In genomic region chr11:65778431-65778900, GRCh38 we compare ENCODE assay signal across 17 cellular contexts. TPM values are rescaled to one million over a fixed set of nuclear protein-coding genes. Genes with fewer than 3 reads are reported as not detected.
DNase-seq lines count a peak whose midpoint lies in the region; ATAC-seq, FAIRE-seq and TF ChIP-seq lines count a peak whose summit lies in the region.
"Had no signal": no experiment of that assay in that cellular context is flagged by ENCODE, and none has a peak within 500 bp of the region (broad histone marks: within the 10 kb centered on the region; RNA-seq: fewer than 3 reads in every experiment).

No MANE protein-coding gene starts in this region.

- H3K27ac ChIP-seq in HCT116 (ENCODE audit: low read depth, low read length) (peak overlapping the region; percentile 98; the same call in 1 of the 2 replicates), K562 (ENCODE audit: extremely low read depth, low read depth, low read length) (no peak overlapping the region)
- H3K27ac ChIP-seq: brain microvascular endothelial cell, KMS-11 had no signal

- CTCF ChIA-PET in HCT116 (lab: Charles Lee) (interaction anchor here (2.2 to 3.3 kb wide), 6 partner anchors 8 to 66 kb away, joined by 6 to 73 read pairs (median 30); partner anchors contain the start of genes KAT5 and RNASEH2C), K562 (lab: Yijun Ruan, JAX; ENCODE audit: low intra/inter-chr PET ratio) (interaction anchor here (2.6 kb wide), 1 partner anchor 39 kb away, joined by 31 read pairs; no protein-coding TSS in a partner anchor)

- no peak for TF ChIP-seq CTCF in CD14-positive monocyte (IDR thresholded peaks at IDR 0.05)
- TF ChIP-seq CTCF in HCT116 (IDR thresholded peaks at IDR 0.05 in 2 of 3, conservative IDR thresholded peaks at IDR 0.05 in 1 of 3; ENCODE audit: borderline replicate concordance in 1 of 3, insufficient read depth in 1 of 3, low read depth in 2 of 3, low read length in 2 of 3), result no peak
- TF ChIP-seq CTCF in K562 (IDR thresholded peaks at IDR 0.05 in 2 of 3, conservative IDR thresholded peaks at IDR 0.05 in 1 of 3; ENCODE audit: insufficient read depth in 2 of 3, low read depth in 1 of 3, low read length in 3 of 3), result no peak
- TF ChIP-seq CTCF in osteocyte (IDR thresholded peaks at IDR 0.05), result no peak
- TF ChIP-seq CTCF in GM20000 (IDR thresholded peaks at IDR 0.05; ENCODE audit: extremely low read depth, missing control alignments), result no peak

- no TSS peak for BruUV-seq in HCT116 (replicated peaks; lab: Mats Ljungman, UMichigan)
- BruUV-seq in K562 (replicated peaks; lab: Mats Ljungman, UMichigan), result no TSS peak

- TF ChIP-seq EP300 in K562 (IDR thresholded peaks at IDR 0.05; ENCODE audit: low read length), result no peak

- H3K79me2 ChIP-seq in HCT116 (ENCODE audit: insufficient read depth, low read length) (peaks cover 42% of the 10 kb centered on the region), K562 (ENCODE audit: control insufficient read depth, insufficient read depth, low read length) (peaks cover 22% of the 10 kb centered on the region)

- no peak for FAIRE-seq in K562 (lab: Jason Lieb, UNC)
- FAIRE-seq: keratinocyte, pancreas, TTC549 had no signal

- H3K4me1 ChIP-seq in HCT116 (ENCODE audit: control insufficient read depth in 1 of 2, insufficient read depth in 2 of 2, low read length in 2 of 2), result peaks cover 9 to 30% of the 10 kb centered on the region in 2 experiments; a peak in 3 of 4 replicates
- peaks cover 7 to 44% of the 10 kb centered on the region in 2 experiments; a peak in 4 of 5 replicates for H3K4me1 ChIP-seq in K562 (replicated peaks in 1 of 2; ENCODE audit: control insufficient read depth in 2 of 2, insufficient read depth in 2 of 2, low read length in 2 of 2)

- in situ Hi-C loops in K562 (cut with MboI), result no loop called here

- H3K4me3 Mint-ChIP-seq in CD14-positive monocyte (peak overlapping the region; percentile 68 to 89), osteocyte (ENCODE audit: unreplicated experiment) (no peak overlapping the region)

- RAD21 ChIA-PET in HCT116 (lab: Charles Lee; ENCODE audit: low non-redundant PET in 1 of 2, low total read pairs in 2 of 2, uncharacterized antibody in 2 of 2, unreplicated experiment in 2 of 2), result interaction anchor here in 1 of 2 experiments (0.6 kb wide), 1 partner anchor 67 kb away, joined by 6 read pairs; no protein-coding TSS in a partner anchor

- no peaks in the 10 kb centered on the region for H3K9me2 ChIP-seq in HCT116 (ENCODE audit: insufficient read depth)

- DNase-seq in CD14-positive monocyte (ENCODE audit: low spot score) (no peak), HCT116 (ENCODE audit: low read depth, low spot score) (no peak), K562 (ENCODE audit: extremely low read depth in 1 of 4, low spot score in 3 of 4) (no peak), osteocyte (ENCODE audit: extremely low spot score, unreplicated experiment) (peak; percentile 80), NOMO-1 treated with dmso at 0.1 percent for 144 hours (lab: John Stamatoyannopoulos, UW; ENCODE audit: unreplicated experiment) (no peak), GM20000 (ENCODE audit: low spot score) (no peak), UCSD-AML1 (lab: John Stamatoyannopoulos, UW; ENCODE audit: unreplicated experiment) (no peak)
- DNase-seq: brain microvascular endothelial cell, DMS153, NCI-H146, NCI-H446 had no signal

- no peak overlapping the region for H3K9ac ChIP-seq in HCT116 (ENCODE audit: low read length)
- H3K9ac ChIP-seq in K562 (ENCODE audit: insufficient read depth in 1 of 2, low read depth in 2 of 2, low read length in 2 of 2), result peak overlapping the region in 1 of 2 experiments; percentile 40; a peak in 2 of 4 replicates
- H3K9ac ChIP-seq: KMS-11 had no signal

- peaks cover 13% of the 10 kb centered on the region for H3K9me1 ChIP-seq in K562 (ENCODE audit: control insufficient read depth, insufficient read depth, low read length)

- H3K9me3 ChIP-seq in HCT116 (ENCODE audit: control insufficient read depth in 1 of 2, insufficient read depth in 1 of 2, low read depth in 1 of 2, low read length in 2 of 2) (no peaks in the 10 kb centered on the region), K562 (replicated peaks; ENCODE audit: control insufficient read depth, insufficient read depth, low read depth, low read length) (no peaks in the 10 kb centered on the region)
- H3K9me3 ChIP-seq: pancreas had no signal

- H3K9me3 Mint-ChIP-seq in CD14-positive monocyte, result no peaks in the 10 kb centered on the region
- H3K9me3 Mint-ChIP-seq in osteocyte (ENCODE audit: unreplicated experiment), result no peaks in the 10 kb centered on the region
- H3K9me3 Mint-ChIP-seq: activated naive CD4-positive, alpha-beta T cell treated with anti-CD3 and anti-CD28 coated beads, Interleukin-2, amount 50 U/mL, for 24 hours had no signal

- H3K36me3 ChIP-seq in HCT116 (ENCODE audit: control insufficient read depth in 1 of 2, insufficient read depth in 2 of 2, low read length in 2 of 2) (peaks cover 14 to 30% of the 10 kb centered on the region in 2 experiments; a peak in 3 of 4 replicates), K562 (ENCODE audit: control insufficient read depth, insufficient read depth, low read length) (peaks cover 36% of the 10 kb centered on the region; the same call in 2 of the 3 replicates)

- H3K36me3 Mint-ChIP-seq in CD14-positive monocyte (peaks cover 27 to 37% of the 10 kb centered on the region in 2 donors), osteocyte (ENCODE audit: unreplicated experiment) (peaks cover 9% of the 10 kb centered on the region)
- H3K36me3 Mint-ChIP-seq: activated naive CD4-positive, alpha-beta T cell treated with anti-CD3 and anti-CD28 coated beads, Interleukin-2, amount 50 U/mL, for 24 hours had no signal

- H3K4me3 ChIP-seq in HCT116 (replicated peaks in 1 of 2; ENCODE audit: low read depth in 1 of 2, low read length in 2 of 2) (no peak overlapping the region), K562 (no peak overlapping the region)

- WGBS in K562 (ENCODE audit: insufficient coverage, low coverage, missing lambda C conversion rate), result 97% methylated on average over 13 of the region's 20 CpGs

- H2AFZ ChIP-seq in HCT116 (ENCODE audit: low read depth, low read length, poor library complexity, severe bottlenecking), result no peak overlapping the region
- no peak overlapping the region for H2AFZ ChIP-seq in K562 (ENCODE audit: low read depth, low read length)

- H3K4me1 Mint-ChIP-seq in CD14-positive monocyte (peaks cover 57% of the 10 kb centered on the region), osteocyte (ENCODE audit: unreplicated experiment) (peaks cover 11% of the 10 kb centered on the region)

- H3K27me3 Mint-ChIP-seq in CD14-positive monocyte (ENCODE audit: low read depth in 3 of 3) (peaks cover 3 to 18% (median 9%) of the 10 kb centered on the region in 3 donors), osteocyte (ENCODE audit: unreplicated experiment) (no peaks in the 10 kb centered on the region)
- H3K27me3 Mint-ChIP-seq: activated naive CD4-positive, alpha-beta T cell treated with anti-CD3 and anti-CD28 coated beads, Interleukin-2, amount 50 U/mL, for 24 hours had no signal

- H4K20me1 ChIP-seq in HCT116 (ENCODE audit: insufficient read depth) (peaks cover 8% of the 10 kb centered on the region; the same call in 1 of the 2 replicates), K562 (replicated peaks; ENCODE audit: control insufficient read depth, insufficient read depth, low read length) (peaks cover 8% of the 10 kb centered on the region; the same call in 1 of the 2 replicates)

- intact Hi-C loops in CD14-positive monocyte (cut with micrococcal nuclease) (no loop called here), HCT116 (cut with micrococcal nuclease) (no loop called here), K562 (cut with micrococcal nuclease) (no loop called here)

- H3K27ac Mint-ChIP-seq in CD14-positive monocyte, result peak overlapping the region; percentile 60 to 100 (median 100)
- no peak overlapping the region for H3K27ac Mint-ChIP-seq in osteocyte (ENCODE audit: unreplicated experiment)
- H3K27ac Mint-ChIP-seq: activated naive CD4-positive, alpha-beta T cell treated with anti-CD3 and anti-CD28 coated beads, Interleukin-2, amount 50 U/mL, for 24 hours had no signal

- no peak for ATAC-seq in HCT116
- no peak for ATAC-seq in K562
- no peak for ATAC-seq in GM18511 (IDR thresholded peaks at IDR 0.05; ENCODE audit: unreplicated experiment)
- ATAC-seq: pancreas had no signal

- TF ChIP-seq RAD21 in HCT116 (IDR thresholded peaks at IDR 0.05; ENCODE audit: low read depth) (no peak), K562 (CRISPR knock-in tag; conservative IDR thresholded peaks at IDR 0.05 in 1 of 2, IDR thresholded peaks at IDR 0.05 in 1 of 2) (no peak)

- TF ChIP-seq POLR2A in HCT116 (IDR thresholded peaks at IDR 0.05; ENCODE audit: borderline replicate concordance, extremely low read depth, insufficient read depth, insufficient read length), result no peak
- TF ChIP-seq POLR2A in K562 (conservative IDR thresholded peaks at IDR 0.05), result no peak

- POLR2A ChIA-PET in HCT116 (lab: Charles Lee) (no interaction called here), K562 (lab: Yijun Ruan, JAX) (interaction anchor here (0.6 to 3.3 kb wide), 4 partner anchors 11 to 163 kb away, joined by 3 to 18 read pairs (median 10); partner anchors contain the start of gene MUS81)

- H3K4me2 ChIP-seq in HCT116 (ENCODE audit: low read length) (no peak overlapping the region; the same call in 1 of the 2 replicates), K562 (ENCODE audit: insufficient read depth, low read length) (no peak overlapping the region)

- no peaks in the 10 kb centered on the region for H3K27me3 ChIP-seq in HCT116 (ENCODE audit: insufficient read depth, low read length)
- no peaks in the 10 kb centered on the region for H3K27me3 ChIP-seq in K562 (ENCODE audit: control insufficient read depth in 2 of 2, insufficient read depth in 2 of 2, low read length in 2 of 2)
- H3K27me3 ChIP-seq: brain microvascular endothelial cell, pancreas had no signal

RNA-seq across cellular contexts. Expression of gene AP5B1, which starts 2.3 kb away (rescaled TPM):
- polyA plus RNA-seq in CD14-positive monocyte, result 10 to 100 TPM; 35.1 to 46.4 TPM
- total RNA-seq in HCT116 (2021; ENCODE audit: unreplicated experiment), result 19.5 TPM
- polyA plus RNA-seq in HCT116 (2012), result 10.5 and 11.1 TPM in 2 replicates
- total RNA-seq in K562 (2011; cell fraction: chromatin; rRNA removed; ENCODE audit: low replicate concordance), result 16.4 and 48.0 TPM in 2 replicates
- 43.4 and 48.4 TPM in 2 replicates for total RNA-seq in K562 (2011; cell fraction: nucleolus; rRNA removed)
- total RNA-seq in K562 (2011; cell fraction: nucleoplasm; rRNA removed), result 26.7 and 28.3 TPM in 2 replicates
- 13.0 and 17.0 TPM in 2 replicates for total RNA-seq in K562 (2014; rRNA removed)
- 3.1 and 3.5 TPM in 2 replicates for total RNA-seq in K562 (2014; rRNA removed; fragmentation: Illumina TruSeq; extraction: Trizol)
- 8.7 and 8.9 TPM in 2 replicates for total RNA-seq in K562 (2015; rRNA removed; fragmentation: Illumina TruSeq; extraction: Trizol)
- 23.2 and 24.2 TPM in 2 replicates for total RNA-seq in K562 (2021)
- 5.1 and 7.7 TPM in 2 replicates for polyA plus RNA-seq in K562 (2011; rRNA removed)
- polyA plus RNA-seq in K562 (2011; cell fraction: cytosol; rRNA removed), result 6.5 and 20.1 TPM in 2 replicates
- 17.1 and 27.9 TPM in 2 replicates for polyA plus RNA-seq in K562 (2011; cell fraction: nucleus; rRNA removed)
- 10.8 and 15.8 TPM in 2 replicates for polyA plus RNA-seq in K562 (2012)
- polyA plus RNA-seq in K562 (2014; fragmentation: Illumina TruSeq; extraction: Trizol), result 4.6 and 9.1 TPM in 2 replicates
- under 1 TPM; 0.51 to 0.63 TPM for polyA plus RNA-seq in K562 (2014; fragmentation: Nextera tagmentation; extraction: Ambion mirVana)
- 11.3 and 11.7 TPM in 2 replicates for polyA plus RNA-seq in K562 (2014; rRNA removed)
- polyA minus RNA-seq in K562 (2011; rRNA and poly(A)+ RNA removed), result 8.3 and 9.2 TPM in 2 replicates
- polyA minus RNA-seq in K562 (2011; cell fraction: cytosol; rRNA and poly(A)+ RNA removed), result 14.6 and 14.8 TPM in 2 replicates
- 17.5 and 18.7 TPM in 2 replicates for polyA minus RNA-seq in K562 (2011; cell fraction: nucleus; rRNA and poly(A)+ RNA removed)
- total RNA-seq in osteocyte, result 19.0 and 21.0 TPM in 2 replicates

RNA-seq across cellular contexts. Expression of gene OVOL1, which starts 8.4 kb away (rescaled TPM):
- polyA plus RNA-seq in CD14-positive monocyte, result not detected
- total RNA-seq in HCT116 (2021; ENCODE audit: unreplicated experiment), result 14.7 TPM
- polyA plus RNA-seq in HCT116 (2012), result 14.2 and 16.3 TPM in 2 replicates
- total RNA-seq in K562 (2011; cell fraction: chromatin; rRNA removed; ENCODE audit: low replicate concordance), result 0.09 TPM in 1 of 2 replicates, not detected in the other
- total RNA-seq in K562 (2011; cell fraction: nucleolus; rRNA removed), result not detected in 2 replicates
- total RNA-seq in K562 (2011; cell fraction: nucleoplasm; rRNA removed), result not detected in 2 replicates
- not detected in 2 replicates for total RNA-seq in K562 (2014; rRNA removed)
- not detected in 2 replicates for total RNA-seq in K562 (2014; rRNA removed; fragmentation: Illumina TruSeq; extraction: Trizol)
- total RNA-seq in K562 (2015; rRNA removed; fragmentation: Illumina TruSeq; extraction: Trizol), result not detected in 2 replicates
- total RNA-seq in K562 (2021), result 0.09 TPM in 1 of 2 replicates, not detected in the other
- not detected in 2 replicates for polyA plus RNA-seq in K562 (2011; rRNA removed)
- not detected in 2 replicates for polyA plus RNA-seq in K562 (2011; cell fraction: cytosol; rRNA removed)
- polyA plus RNA-seq in K562 (2011; cell fraction: nucleus; rRNA removed), result not detected in 2 replicates
- polyA plus RNA-seq in K562 (2012), result not detected in 2 replicates
- polyA plus RNA-seq in K562 (2014; fragmentation: Illumina TruSeq; extraction: Trizol), result not detected in 2 replicates
- polyA plus RNA-seq in K562 (2014; fragmentation: Nextera tagmentation; extraction: Ambion mirVana), result not detected
- not detected in 2 replicates for polyA plus RNA-seq in K562 (2014; rRNA removed)
- not detected in 2 replicates for polyA minus RNA-seq in K562 (2011; rRNA and poly(A)+ RNA removed)
- not detected in 2 replicates for polyA minus RNA-seq in K562 (2011; cell fraction: cytosol; rRNA and poly(A)+ RNA removed)
- not detected in 2 replicates for polyA minus RNA-seq in K562 (2011; cell fraction: nucleus; rRNA and poly(A)+ RNA removed)
- total RNA-seq in osteocyte, result not detected in 2 replicates

RNA-seq across cellular contexts. Expression of gene SNX32, which starts 55.3 kb away (rescaled TPM):
- polyA plus RNA-seq in CD14-positive monocyte (under 1 TPM; 0.12 to 0.40 TPM), K562 (2011; rRNA removed) (not detected in 2 replicates), K562 (2014; fragmentation: Illumina TruSeq; extraction: Trizol) (not detected in 2 replicates), K562 (2014; fragmentation: Nextera tagmentation; extraction: Ambion mirVana) (under 1 TPM; 0.03 TPM), K562 (2014; rRNA removed) (not detected in 2 replicates)
- total RNA-seq in HCT116 (2021; ENCODE audit: unreplicated experiment) (not detected), K562 (2014; rRNA removed) (not detected in 2 replicates), K562 (2014; rRNA removed; fragmentation: Illumina TruSeq; extraction: Trizol) (not detected in 2 replicates), K562 (2015; rRNA removed; fragmentation: Illumina TruSeq; extraction: Trizol) (not detected in 2 replicates), K562 (2021) (not detected in 2 replicates), osteocyte (4.0 and 4.1 TPM in 2 replicates)
- polyA plus RNA-seq in HCT116 (2012), result 0.20 and 0.39 TPM in 2 replicates
- total RNA-seq in K562 (2011; cell fraction: chromatin; rRNA removed; ENCODE audit: low replicate concordance), result 0.16 TPM in 1 of 2 replicates, not detected in the other
- total RNA-seq in K562 (2011; cell fraction: nucleolus; rRNA removed), result not detected in 2 replicates
- not detected in 2 replicates for total RNA-seq in K562 (2011; cell fraction: nucleoplasm; rRNA removed)
- not detected in 2 replicates for polyA plus RNA-seq in K562 (2011; cell fraction: cytosol; rRNA removed)
- polyA plus RNA-seq in K562 (2011; cell fraction: nucleus; rRNA removed), result 0.10 TPM in 1 of 2 replicates, not detected in the other
- 0.24 and 0.35 TPM in 2 replicates for polyA plus RNA-seq in K562 (2012)
- polyA minus RNA-seq in K562 (2011; rRNA and poly(A)+ RNA removed), result not detected in 2 replicates
- polyA minus RNA-seq in K562 (2011; cell fraction: cytosol; rRNA and poly(A)+ RNA removed), result not detected in 2 replicates
- polyA minus RNA-seq in K562 (2011; cell fraction: nucleus; rRNA and poly(A)+ RNA removed), result not detected in 2 replicates

RNA-seq across cellular contexts. Expression of gene RNASEH2C, which starts 57.9 kb away (rescaled TPM):
- polyA plus RNA-seq in CD14-positive monocyte (100 to 1,000 TPM in 1 of 2 donors, 10 to 100 TPM in 1; 95.2 to 131 TPM), K562 (2011; rRNA removed) (33.2 and 33.8 TPM in 2 replicates), K562 (2014; fragmentation: Illumina TruSeq; extraction: Trizol) (15.6 and 15.9 TPM in 2 replicates), K562 (2014; fragmentation: Nextera tagmentation; extraction: Ambion mirVana) (1 to 10 TPM; 5.4 to 9.4 TPM), K562 (2014; rRNA removed) (63.2 and 75.9 TPM in 2 replicates)
- total RNA-seq in HCT116 (2021; ENCODE audit: unreplicated experiment) (28.5 TPM), K562 (2014; rRNA removed) (64.4 and 78.1 TPM in 2 replicates), K562 (2014; rRNA removed; fragmentation: Illumina TruSeq; extraction: Trizol) (9.0 and 11.7 TPM in 2 replicates), K562 (2015; rRNA removed; fragmentation: Illumina TruSeq; extraction: Trizol) (15.1 and 15.6 TPM in 2 replicates), K562 (2021) (78.2 and 87.2 TPM in 2 replicates), osteocyte (54.2 and 55.6 TPM in 2 replicates)
- polyA plus RNA-seq in HCT116 (2012), result 10.1 and 14.0 TPM in 2 replicates
- 43.1 and 99.3 TPM in 2 replicates for total RNA-seq in K562 (2011; cell fraction: chromatin; rRNA removed; ENCODE audit: low replicate concordance)
- total RNA-seq in K562 (2011; cell fraction: nucleolus; rRNA removed), result 62.9 and 67.9 TPM in 2 replicates
- 55.1 and 61.4 TPM in 2 replicates for total RNA-seq in K562 (2011; cell fraction: nucleoplasm; rRNA removed)
- polyA plus RNA-seq in K562 (2011; cell fraction: cytosol; rRNA removed), result 33.5 and 84.3 TPM in 2 replicates
- 65.0 and 106 TPM in 2 replicates for polyA plus RNA-seq in K562 (2011; cell fraction: nucleus; rRNA removed)
- polyA plus RNA-seq in K562 (2012), result 32.9 and 41.4 TPM in 2 replicates
- 10.3 and 11.0 TPM in 2 replicates for polyA minus RNA-seq in K562 (2011; rRNA and poly(A)+ RNA removed)
- 9.4 and 19.7 TPM in 2 replicates for polyA minus RNA-seq in K562 (2011; cell fraction: cytosol; rRNA and poly(A)+ RNA removed)
- polyA minus RNA-seq in K562 (2011; cell fraction: nucleus; rRNA and poly(A)+ RNA removed), result 27.5 and 27.6 TPM in 2 replicates

Comparison
In these comparisons a context has a peak if more than half of its experiments do, and no peak if none do; other contexts are left out.
1. RNA of gene OVOL1, which starts 8.4 kb away (total RNA-seq): 14.7 TPM in HCT116 (single experiment); not detected in osteocyte and 0.09 TPM in K562; every median in the first group is over 10 times any median in the second.